25 cellular contexts compared by ENCODE assay signal in genomic region chr1:10360045-10360444, GRCh38. TPM values are rescaled to one million over a fixed set of nuclear protein-coding genes. Genes with fewer than 3 reads are reported as not detected.
DNase-seq lines count a peak whose midpoint lies in the region; ATAC-seq, FAIRE-seq and TF ChIP-seq lines count a peak whose summit lies in the region.
"Had no signal": no experiment of that assay in that cellular context is flagged by ENCODE, and none has a peak within 500 bp of the region (broad histone marks: within the 10 kb centered on the region; RNA-seq: fewer than 3 reads in every experiment).

No MANE protein-coding gene starts in this region.

- ATAC-seq in IMR-90 (ENCODE audit: low read depth) = no peak
- no peak for ATAC-seq in GM12878
- ATAC-seq in GM21423 (IDR thresholded peaks at IDR 0.05; ENCODE audit: unreplicated experiment) = no peak
- ATAC-seq: GM23338, HCT116, PC-3 had no signal

- H2BK15ac ChIP-seq in IMR-90 (ENCODE audit: low read depth, low read length) = no peak overlapping the region

- H3K18ac ChIP-seq in IMR-90 (ENCODE audit: low read depth, low read length) = no peak overlapping the region

- H2AFZ ChIP-seq in IMR-90 (replicated peaks; ENCODE audit: low read length, poor library complexity) (no peak overlapping the region), GM12878 (ENCODE audit: control insufficient read depth, low read depth, low read length) (no peak overlapping the region)
- H2AFZ ChIP-seq: GM23338 had no signal

- no peak overlapping the region for H4K8ac ChIP-seq in IMR-90 (ENCODE audit: low read depth in 2 of 2, low read length in 2 of 2)

- H3K36me3 Mint-ChIP-seq in activated CD4-positive, alpha-beta T cell treated with anti-CD3 and anti-CD28 coated beads, Interleukin-2, amount 10 ng/mL, durations not matched to agents 7 days and 5 days (ENCODE audit: low read depth) = peaks cover 9% of the 10 kb centered on the region
- peaks cover 6% of the 10 kb centered on the region for H3K36me3 Mint-ChIP-seq in T-helper 2 cell treated with Interferon-gamma antibody and Interleukin-4, amounts not matched to agents 5 μg/mL and 100 μg/mL, for 36 hours (ENCODE audit: low read depth)
- no peaks in the 10 kb centered on the region for H3K36me3 Mint-ChIP-seq in glutamatergic neuron (ENCODE audit: unreplicated experiment)

- peak overlapping the region; percentile 76 for H3K27ac Mint-ChIP-seq in activated CD4-positive, alpha-beta T cell treated with anti-CD3 and anti-CD28 coated beads, Interleukin-2, amount 10 ng/mL, durations not matched to agents 7 days and 5 days
- peak overlapping the region; percentile 83 for H3K27ac Mint-ChIP-seq in T-helper 2 cell treated with Interferon-gamma antibody and Interleukin-4, amounts not matched to agents 5 μg/mL and 100 μg/mL, for 36 hours
- H3K27ac Mint-ChIP-seq in glutamatergic neuron (ENCODE audit: unreplicated experiment) = no peak overlapping the region
- H3K27ac Mint-ChIP-seq: GM23338, IgD-negative memory B cell had no signal

- no TSS peak for BruUV-seq in IMR-90 (replicated peaks; lab: Mats Ljungman, UMichigan)
- BruUV-seq in GM12878 (replicated peaks; lab: Mats Ljungman, UMichigan) = no TSS peak

- H2AK9ac ChIP-seq in IMR-90 (replicated peaks; ENCODE audit: low read depth, low read length, poor library complexity) = no peak overlapping the region

- RAD21 ChIA-PET in GM12878 (lab: Charles Lee; ENCODE audit: unreplicated experiment) = interaction anchor here (0.8 kb wide), 1 partner anchor 150 kb away, joined by 4 read pairs; the partner anchor contains the start of gene KIF1B

- SMC1A ChIA-PET in GM12878 (lab: Charles Lee; ENCODE audit: uncharacterized antibody, unreplicated experiment) = no interaction called here

- H3K4me3 ChIP-seq in IMR-90 (ENCODE audit: insufficient read depth, low read depth, low read length) = no peak overlapping the region
- H3K4me3 ChIP-seq in GM12878 = no peak overlapping the region
- H3K4me3 ChIP-seq in thyroid gland (replicated peaks in 1 of 3) = no peak overlapping the region
- H3K4me3 ChIP-seq: GM23338, MG63 had no signal

- intact Hi-C loops in IMR-90 (cut with micrococcal nuclease) = no loop called here
- intact Hi-C loops in GM12878 (cut with micrococcal nuclease; ENCODE audit: unreplicated experiment) = no loop called here
- intact Hi-C loops in thyroid gland (cut with DNase I) = no loop called here

- H3K4me1 ChIP-seq in IMR-90 (ENCODE audit: control insufficient read depth, insufficient read depth, low read length) = peaks cover 5% of the 10 kb centered on the region
- no peaks in the 10 kb centered on the region for H3K4me1 ChIP-seq in GM12878 (ENCODE audit: control insufficient read depth, insufficient read depth, low read length)
- no peaks in the 10 kb centered on the region for H3K4me1 ChIP-seq in thyroid gland
- H3K4me1 ChIP-seq: BE2C had no signal

- no peaks in the 10 kb centered on the region for H3K79me1 ChIP-seq in IMR-90 (ENCODE audit: low read depth in 1 of 2, low read length in 2 of 2)

- no peaks in the 10 kb centered on the region for H3K27me3 Mint-ChIP-seq in activated CD4-positive, alpha-beta T cell treated with anti-CD3 and anti-CD28 coated beads, Interleukin-2, amount 10 ng/mL, durations not matched to agents 7 days and 5 days
- H3K27me3 Mint-ChIP-seq in T-helper 2 cell treated with Interferon-gamma antibody and Interleukin-4, amounts not matched to agents 5 μg/mL and 100 μg/mL, for 36 hours (ENCODE audit: low read depth) = no peaks in the 10 kb centered on the region
- H3K27me3 Mint-ChIP-seq in glutamatergic neuron (ENCODE audit: unreplicated experiment) = peaks cover 4% of the 10 kb centered on the region
- H3K27me3 Mint-ChIP-seq: CD4-positive, CD25-positive, alpha-beta regulatory T cell; IgD-negative memory B cell had no signal

- H3K27me3 ChIP-seq in IMR-90 (ENCODE audit: control insufficient read depth, insufficient read depth, low read length) = no peaks in the 10 kb centered on the region
- H3K27me3 ChIP-seq in GM12878 (replicated peaks in 1 of 2; ENCODE audit: control insufficient read depth in 2 of 2, insufficient read depth in 2 of 2, low read length in 1 of 2) = no peaks in the 10 kb centered on the region
- H3K27me3 ChIP-seq in thyroid gland = no peaks in the 10 kb centered on the region
- H3K27me3 ChIP-seq: BE2C, MG63 had no signal

- WGBS in IMR-90 (ENCODE audit: extremely low coverage in 2 of 2, insufficient read length in 1 of 2), 2 experiments = no CpG with 5 or more reads among the region's 1 CpG
- 30% methylated on average over 1 of the region's 1 CpG for WGBS in GM12878 (ENCODE audit: insufficient coverage, insufficient replicate concordance, low lambda C conversion rate, missing lambda C conversion rate)
- 89 to 97% methylated on average over 1 of the region's 1 CpG for WGBS in thyroid gland, 2 donors

- H4K91ac ChIP-seq in IMR-90 (ENCODE audit: insufficient read depth, low read depth, low read length) = no peak overlapping the region

- H3K9me3 ChIP-seq in IMR-90 (ENCODE audit: control insufficient read depth, insufficient read depth, low read length) (no peaks in the 10 kb centered on the region), GM12878 (replicated peaks; ENCODE audit: control insufficient read depth, insufficient read depth, low read length) (no peaks in the 10 kb centered on the region), thyroid gland (no peaks in the 10 kb centered on the region)
- H3K9me3 ChIP-seq: BE2C, MG63 had no signal

- H4K20me1 ChIP-seq in IMR-90 (ENCODE audit: insufficient read depth, low read length) = no peaks in the 10 kb centered on the region
- no peaks in the 10 kb centered on the region for H4K20me1 ChIP-seq in GM12878 (ENCODE audit: control insufficient read depth, insufficient read depth)

- no peak overlapping the region for H4K5ac ChIP-seq in IMR-90 (ENCODE audit: low read depth, low read length)

- no peaks in the 10 kb centered on the region for H3K9me3 Mint-ChIP-seq in activated CD4-positive, alpha-beta T cell treated with anti-CD3 and anti-CD28 coated beads, Interleukin-2, amount 10 ng/mL, durations not matched to agents 7 days and 5 days
- no peaks in the 10 kb centered on the region for H3K9me3 Mint-ChIP-seq in T-helper 2 cell treated with Interferon-gamma antibody and Interleukin-4, amounts not matched to agents 5 μg/mL and 100 μg/mL, for 36 hours
- H3K9me3 Mint-ChIP-seq in glutamatergic neuron (ENCODE audit: unreplicated experiment) = peaks cover 5% of the 10 kb centered on the region
- H3K9me3 Mint-ChIP-seq: CD4-positive, CD25-positive, alpha-beta regulatory T cell; GM23338; IgD-negative memory B cell had no signal

- DNase-seq in activated CD4-positive, alpha-beta T cell treated with anti-CD3 and anti-CD28 coated beads, Interleukin-2, amount 10 ng/mL, durations not matched to agents 7 days and 5 days = no peak
- no peak for DNase-seq in activated CD4-positive, alpha-beta T cell treated with anti-CD3 and anti-CD28 coated beads for 48 hours
- DNase-seq in IMR-90 (no peak), GM12878 (ENCODE audit: low read depth, low spot score) (no peak), glutamatergic neuron (no peak), thyroid gland (no peak)
- DNase-seq in T-helper 2 cell treated with Interferon-gamma antibody and Interleukin-4, amounts not matched to agents 5 μg/mL and 100 μg/mL, for 36 hours (ENCODE audit: low spot score) = no peak
- DNase-seq: BE2C, COR-L47, DMS 273 treated with DMSO at 0.1 percent for 48 hours, Kasumi-1, MG63, NCI-H187, NCI-H2227 treated with DMSO at 0.1 percent for 48 hours, NCI-H510A treated with DMSO at 0.1 percent for 48 hours, NCI-H82, PC-3 had no signal

- no peak overlapping the region for H2BK20ac ChIP-seq in IMR-90 (ENCODE audit: low read depth, low read length)

- dilution Hi-C loops in IMR-90 (cut with HindIII; ENCODE audit: low sequenced_read_pairs, unreplicated experiment) = no loop called here

- H3K36me3 ChIP-seq in IMR-90 (ENCODE audit: control insufficient read depth, insufficient read depth, low read length) = peaks cover 4% of the 10 kb centered on the region
- no peaks in the 10 kb centered on the region; a peak in 1 of 4 replicates for H3K36me3 ChIP-seq in GM12878 (ENCODE audit: control insufficient read depth in 2 of 2, insufficient read depth in 2 of 2, low read length in 1 of 2)
- H3K36me3 ChIP-seq in thyroid gland = peaks cover 11 to 28% of the 10 kb centered on the region in 2 donors
- H3K36me3 ChIP-seq: BE2C, MG63 had no signal

- H3K9ac ChIP-seq in IMR-90 (ENCODE audit: low read depth, low read length) (no peak overlapping the region), GM12878 (ENCODE audit: control insufficient read depth, insufficient read depth, low read length) (no peak overlapping the region)

- POLR2A ChIA-PET in activated CD4-positive, alpha-beta T cell treated with anti-CD3 and anti-CD28 coated beads, Interleukin-2, amount 10 ng/mL, durations not matched to agents 7 days and 5 days (lab: Charles Lee) = no interaction called here
- POLR2A ChIA-PET in IMR-90 (lab: Charles Lee; ENCODE audit: unreplicated experiment) (no interaction called here), GM12878 (lab: Charles Lee) (interaction anchor here (0.6 kb wide), 1 partner anchor 117 kb away, joined by 3 read pairs; no protein-coding TSS in a partner anchor)

- no peak overlapping the region for H2BK5ac ChIP-seq in IMR-90 (ENCODE audit: low read depth, low read length, poor library complexity, severe bottlenecking)

- H3K9me1 ChIP-seq in IMR-90 (ENCODE audit: insufficient read depth, low read length) = peaks cover 6% of the 10 kb centered on the region

- H3K4me3 Mint-ChIP-seq in activated CD4-positive, alpha-beta T cell treated with anti-CD3 and anti-CD28 coated beads, Interleukin-2, amount 10 ng/mL, durations not matched to agents 7 days and 5 days = no peak overlapping the region
- peak overlapping the region; percentile 26 for H3K4me3 Mint-ChIP-seq in T-helper 2 cell treated with Interferon-gamma antibody and Interleukin-4, amounts not matched to agents 5 μg/mL and 100 μg/mL, for 36 hours
- H3K4me3 Mint-ChIP-seq in glutamatergic neuron (ENCODE audit: unreplicated experiment) = no peak overlapping the region
- H3K4me3 Mint-ChIP-seq: CD4-positive, CD25-positive, alpha-beta regulatory T cell; GM23338; IgD-negative memory B cell had no signal

- no peak overlapping the region for H3K27ac ChIP-seq in IMR-90 (ENCODE audit: insufficient read depth, low read length)
- H3K27ac ChIP-seq in GM12878 (ENCODE audit: control insufficient read depth, insufficient read depth) = no peak overlapping the region
- no peak overlapping the region for H3K27ac ChIP-seq in thyroid gland
- H3K27ac ChIP-seq: RWPE1 had no signal

- 0 out of 2 replicates have a peak overlapping the region, but pooled peaks have one; percentile 13 for H2BK120ac ChIP-seq in IMR-90 (ENCODE audit: low read depth, low read length)

- no peak overlapping the region for H2AK5ac ChIP-seq in IMR-90 (ENCODE audit: low read depth, low read length)

- H3K4me2 ChIP-seq in IMR-90 (ENCODE audit: low read depth, low read length) (no peak overlapping the region), GM12878 (ENCODE audit: control insufficient read depth, insufficient read depth) (no peak overlapping the region)
- H3K4me2 ChIP-seq: GM23338 had no signal

- TF ChIP-seq CTCF in IMR-90 (conservative IDR thresholded peaks at IDR 0.05; ENCODE audit: low read depth, low read length) (no peak), GM12878 (IDR thresholded peaks at IDR 0.05 in 2 of 3, conservative IDR thresholded peaks at IDR 0.05 in 1 of 3; ENCODE audit: control insufficient read depth in 2 of 3, extremely low read depth in 1 of 3, insufficient read depth in 1 of 3, low read depth in 3 of 3, low read length in 3 of 3) (no peak), glutamatergic neuron (IDR thresholded peaks at IDR 0.05; ENCODE audit: partially characterized antibody, unreplicated experiment) (no peak), thyroid gland (IDR thresholded peaks at IDR 0.05) (no peak)

- no peak for TF ChIP-seq EP300 in GM12878 (IDR thresholded peaks at IDR 0.05; ENCODE audit: borderline replicate concordance in 1 of 2, control insufficient read depth in 1 of 2, low read depth in 2 of 2, low read length in 2 of 2)

- no peak overlapping the region for H3K14ac ChIP-seq in IMR-90 (replicated peaks; ENCODE audit: low read depth, low read length)

- H3K79me2 ChIP-seq in GM12878 (ENCODE audit: control insufficient read depth, insufficient read depth, low read length) = no peaks in the 10 kb centered on the region

- peaks cover 17% of the 10 kb centered on the region for H3K4me1 Mint-ChIP-seq in activated CD4-positive, alpha-beta T cell treated with anti-CD3 and anti-CD28 coated beads, Interleukin-2, amount 10 ng/mL, durations not matched to agents 7 days and 5 days
- peaks cover 14% of the 10 kb centered on the region for H3K4me1 Mint-ChIP-seq in T-helper 2 cell treated with Interferon-gamma antibody and Interleukin-4, amounts not matched to agents 5 μg/mL and 100 μg/mL, for 36 hours (ENCODE audit: low read depth)
- no peaks in the 10 kb centered on the region for H3K4me1 Mint-ChIP-seq in glutamatergic neuron (ENCODE audit: low read depth, unreplicated experiment)
- H3K4me1 Mint-ChIP-seq: GM23338, IgD-negative memory B cell had no signal

- H3K56ac ChIP-seq in IMR-90 (ENCODE audit: extremely low read depth, insufficient read depth, low read length) = no peak overlapping the region

- no peak overlapping the region for H3K4ac ChIP-seq in IMR-90 (ENCODE audit: low read depth, low read length)

- no peak overlapping the region for H3K23ac ChIP-seq in IMR-90 (ENCODE audit: low read depth, low read length)

- TF ChIP-seq RAD21 in IMR-90 (IDR thresholded peaks at IDR 0.05; ENCODE audit: low read length) = no peak
- TF ChIP-seq RAD21 in GM12878 (IDR thresholded peaks at IDR 0.05; ENCODE audit: insufficient read depth, low read depth, low read length) = no peak

- no peak for FAIRE-seq in GM12878 (lab: Jason Lieb, UNC)
- FAIRE-seq: G401.6, HTR-8/SVneo had no signal

- CTCF ChIA-PET in activated CD4-positive, alpha-beta T cell treated with anti-CD3 and anti-CD28 coated beads, Interleukin-2, amount 10 ng/mL, durations not matched to agents 7 days and 5 days (lab: Charles Lee) = interaction anchor here (0.8 to 1.2 kb wide), 5 partner anchors 22 to 417 kb away, joined by 3 to 4 read pairs (median 3); partner anchors contain the start of genes CENPS, LZIC and NMNAT1
- CTCF ChIA-PET in IMR-90 (lab: Yijun Ruan, JAX) = no interaction called here
- CTCF ChIA-PET in GM12878 (lab: Yijun Ruan, JAX) = interaction anchor here (0.9 kb wide), 1 partner anchor 150 kb away, joined by 3 read pairs; the partner anchor contains the start of gene KIF1B

- in situ Hi-C loops in IMR-90 (cut with MboI; ENCODE audit: low sequenced_read_pairs) = no loop called here
- in situ Hi-C loops in GM12878 (cut with MboI) = no loop called here

- TF ChIP-seq POLR2A in IMR-90 (IDR thresholded peaks at IDR 0.05; ENCODE audit: low read depth, low read length) = no peak
- no peak for TF ChIP-seq POLR2A in GM12878 (IDR thresholded peaks at IDR 0.05; ENCODE audit: low read depth, low read length)
- no peak for TF ChIP-seq POLR2A in thyroid gland (IDR thresholded peaks at IDR 0.05)

RNA-seq across cellular contexts. Expression of gene PGD, which starts 38.8 kb away (rescaled TPM):
- total RNA-seq in activated CD4-positive, alpha-beta T cell treated with anti-CD3 and anti-CD28 coated beads, Interleukin-2, amount 10 ng/mL, durations not matched to agents 7 days and 5 days = 10 to 100 TPM; 65.0 to 68.7 TPM
- total RNA-seq in IMR-90 (2012; rRNA removed) = 187 and 216 TPM in 2 replicates
- polyA plus RNA-seq in IMR-90 (2012; rRNA removed) = 103 and 118 TPM in 2 replicates
- polyA plus RNA-seq in IMR-90 (2012; cell fraction: cytosol; rRNA removed) = 89.5 and 99.0 TPM in 2 replicates
- 78.3 and 98.0 TPM in 2 replicates for polyA plus RNA-seq in IMR-90 (2012; cell fraction: nucleus; rRNA removed; ENCODE audit: low replicate concordance)
- 36.4 and 38.2 TPM in 2 replicates for total RNA-seq in GM12878 (2013; cell fraction: nucleolus; rRNA removed)
- total RNA-seq in GM12878 (2014; rRNA removed) = 149 and 151 TPM in 2 replicates
- total RNA-seq in GM12878 (2014; rRNA removed; fragmentation: Illumina TruSeq; extraction: Trizol) = 126 and 129 TPM in 2 replicates
- 199 and 201 TPM in 2 replicates for total RNA-seq in GM12878 (2021)
- 88.3 TPM for polyA plus RNA-seq in GM12878 (2011; ENCODE audit: low read depth)
- 76.0 and 108 TPM in 2 replicates for polyA plus RNA-seq in GM12878 (2011; rRNA removed)
- polyA plus RNA-seq in GM12878 (2011; cell fraction: cytosol; rRNA removed) = 121 TPM in 2 replicates
- polyA plus RNA-seq in GM12878 (2011; cell fraction: nucleus; rRNA removed) = 67.7 and 102 TPM in 2 replicates
- polyA plus RNA-seq in GM12878 (2012) = 110 and 114 TPM in 2 replicates
- polyA plus RNA-seq in GM12878 (2014; fragmentation: Illumina TruSeq; extraction: Trizol) = 262 and 279 TPM in 2 replicates
- 100 to 1,000 TPM; 152 to 190 TPM for polyA plus RNA-seq in GM12878 (2014; fragmentation: Nextera tagmentation; extraction: Ambion mirVana)
- polyA plus RNA-seq in GM12878 (2014; rRNA removed) = 138 and 152 TPM in 2 replicates
- polyA plus RNA-seq in GM12878 (2016; fragmentation: Nextera tagmentation; extraction: Ambion mirVana) = 100 to 1,000 TPM; 193 to 196 TPM
- 136 and 155 TPM in 2 replicates for polyA minus RNA-seq in GM12878 (2011; rRNA and poly(A)+ RNA removed)
- polyA minus RNA-seq in GM12878 (2011; cell fraction: cytosol; rRNA and poly(A)+ RNA removed) = 55.6 and 57.6 TPM in 2 replicates
- polyA minus RNA-seq in GM12878 (2011; cell fraction: nucleus; rRNA and poly(A)+ RNA removed) = 22.0 and 45.4 TPM in 2 replicates
- total RNA-seq in glutamatergic neuron (ENCODE audit: unreplicated experiment) = 304 TPM
- 100 to 1,000 TPM; 153 to 357 (median 196) TPM for total RNA-seq in thyroid gland
